Comparison of ENCODE assay signal across 8 cellular contexts in genomic region chr2:181780159-181781081, GRCh38.
DNase-seq lines count a peak whose midpoint lies in the region; ATAC-seq lines count a peak whose summit lies in the region.

No MANE protein-coding gene starts in this region.

- intact Hi-C loops in left ventricle myocardium superior (cut with micrococcal nuclease) (no loop called here), Right ventricle myocardium superior (cut with DNase I) (no loop called here)
- intact Hi-C loops in dendritic cell treated with granulocyte-macrophage colony-stimulating factor and Interleukin-4, amounts not matched to agents 40 ng/mL and 50 ng/mL, for 4 days (cut with micrococcal nuclease), result no loop called here
- intact Hi-C loops in activated T-helper 1 cell treated with anti-CD3 and anti-CD28 coated beads, Interleukin-12 subunit alpha, Interleukin-12 subunit beta, Interleukin-2, Interleukin-4 antibody, amounts not matched to agents 30 ng/mL and 10 ng/mL and 1 ng/mL, durations not matched to agents 14 hours and 24 hours and 36 hours (cut with micrococcal nuclease), result no loop called here

- peaks cover 34% of the 10 kb centered on the region for H3K4me1 Mint-ChIP-seq in dendritic cell treated with granulocyte-macrophage colony-stimulating factor and Interleukin-4, amounts not matched to agents 40 ng/mL and 50 ng/mL, for 4 days (ENCODE audit: low read depth)
- no peaks in the 10 kb centered on the region for H3K4me1 Mint-ChIP-seq in activated T-helper 1 cell treated with anti-CD3 and anti-CD28 coated beads, Interleukin-12 subunit alpha, Interleukin-12 subunit beta, Interleukin-2, Interleukin-4 antibody, amounts not matched to agents 30 ng/mL and 10 ng/mL and 1 ng/mL, durations not matched to agents 14 hours and 24 hours and 36 hours (ENCODE audit: low read depth)

- ATAC-seq in left ventricle myocardium superior, result peak; percentile 31
- ATAC-seq in Right ventricle myocardium superior (ENCODE audit: poor library complexity), result no peak
- ATAC-seq in HG03442 (IDR thresholded peaks at IDR 0.05; ENCODE audit: unreplicated experiment), result peak; percentile 46

- no peaks in the 10 kb centered on the region for H3K36me3 Mint-ChIP-seq in dendritic cell treated with granulocyte-macrophage colony-stimulating factor and Interleukin-4, amounts not matched to agents 40 ng/mL and 50 ng/mL, for 4 days (ENCODE audit: low read depth)
- no peaks in the 10 kb centered on the region for H3K36me3 Mint-ChIP-seq in activated T-helper 1 cell treated with anti-CD3 and anti-CD28 coated beads, Interleukin-12 subunit alpha, Interleukin-12 subunit beta, Interleukin-2, Interleukin-4 antibody, amounts not matched to agents 30 ng/mL and 10 ng/mL and 1 ng/mL, durations not matched to agents 14 hours and 24 hours and 36 hours (ENCODE audit: low read depth)

- H3K4me3 Mint-ChIP-seq in dendritic cell treated with granulocyte-macrophage colony-stimulating factor and Interleukin-4, amounts not matched to agents 40 ng/mL and 50 ng/mL, for 4 days, result no peak overlapping the region
- no peak overlapping the region for H3K4me3 Mint-ChIP-seq in activated T-helper 1 cell treated with anti-CD3 and anti-CD28 coated beads, Interleukin-12 subunit alpha, Interleukin-12 subunit beta, Interleukin-2, Interleukin-4 antibody, amounts not matched to agents 30 ng/mL and 10 ng/mL and 1 ng/mL, durations not matched to agents 14 hours and 24 hours and 36 hours

- no peaks in the 10 kb centered on the region for H3K9me3 Mint-ChIP-seq in dendritic cell treated with granulocyte-macrophage colony-stimulating factor and Interleukin-4, amounts not matched to agents 40 ng/mL and 50 ng/mL, for 4 days
- H3K9me3 Mint-ChIP-seq in activated T-helper 1 cell treated with anti-CD3 and anti-CD28 coated beads, Interleukin-12 subunit alpha, Interleukin-12 subunit beta, Interleukin-2, Interleukin-4 antibody, amounts not matched to agents 30 ng/mL and 10 ng/mL and 1 ng/mL, durations not matched to agents 14 hours and 24 hours and 36 hours, result no peaks in the 10 kb centered on the region

- no peaks in the 10 kb centered on the region for H3K27me3 Mint-ChIP-seq in dendritic cell treated with granulocyte-macrophage colony-stimulating factor and Interleukin-4, amounts not matched to agents 40 ng/mL and 50 ng/mL, for 4 days
- peaks cover 5% of the 10 kb centered on the region for H3K27me3 Mint-ChIP-seq in activated T-helper 1 cell treated with anti-CD3 and anti-CD28 coated beads, Interleukin-12 subunit alpha, Interleukin-12 subunit beta, Interleukin-2, Interleukin-4 antibody, amounts not matched to agents 30 ng/mL and 10 ng/mL and 1 ng/mL, durations not matched to agents 14 hours and 24 hours and 36 hours (ENCODE audit: insufficient read depth)

- DNase-seq in left ventricle myocardium superior (no peak), Right ventricle myocardium superior (no peak), smooth muscle cell of the brain vasculature (ENCODE audit: low read depth, low spot score) (peak; percentile 62), NCI-H82 treated with DMSO at 0.1 percent for 48 hours (lab: John Stamatoyannopoulos, UW; ENCODE audit: unreplicated experiment) (no peak), cerebellar nuclear complex (lab: John Stamatoyannopoulos, UW) (no peak)
- no peak for DNase-seq in activated T-helper 1 cell treated with anti-CD3 and anti-CD28 coated beads, Interleukin-12 subunit alpha, Interleukin-12 subunit beta, Interleukin-2, Interleukin-4 antibody, amounts not matched to agents 30 ng/mL and 10 ng/mL and 1 ng/mL, durations not matched to agents 14 hours and 24 hours and 36 hours (ENCODE audit: low spot score)

- H3K27ac Mint-ChIP-seq in dendritic cell treated with granulocyte-macrophage colony-stimulating factor and Interleukin-4, amounts not matched to agents 40 ng/mL and 50 ng/mL, for 4 days, result peak overlapping the region; percentile 56
- no peak overlapping the region for H3K27ac Mint-ChIP-seq in activated T-helper 1 cell treated with anti-CD3 and anti-CD28 coated beads, Interleukin-12 subunit alpha, Interleukin-12 subunit beta, Interleukin-2, Interleukin-4 antibody, amounts not matched to agents 30 ng/mL and 10 ng/mL and 1 ng/mL, durations not matched to agents 14 hours and 24 hours and 36 hours
